ENCODE assay signal across 8 cellular contexts in genomic region chr6:24720604-24721460, GRCh38. TPM values are rescaled to one million over a fixed set of nuclear protein-coding genes. Genes with fewer than 3 reads are reported as not detected.
DNase-seq lines count a peak whose midpoint lies in the region; ATAC-seq and TF ChIP-seq lines count a peak whose summit lies in the region.

No MANE protein-coding gene starts in this region.

- peaks cover 26 to 34% (median 34%) of the 10 kb centered on the region in 3 donors for H3K27me3 Mint-ChIP-seq in immature natural killer cell (ENCODE audit: low read depth in 3 of 3)

- H3K36me3 Mint-ChIP-seq in immature natural killer cell: peaks cover 7 to 11% (median 7%) of the 10 kb centered on the region in 3 donors

- H3K4me3 Mint-ChIP-seq in immature natural killer cell: peak overlapping the region; percentile 94 to 100 (median 96)

- peak overlapping the region; percentile 97 for H3K4me3 ChIP-seq in smooth muscle cell

- peaks cover 3% of the 10 kb centered on the region for H3F3A ChIP-seq in smooth muscle cell (ENCODE audit: low read depth)

- TF ChIP-seq CTCF in AG09319 (IDR thresholded peaks at IDR 0.05; ENCODE audit: low read depth, low read length) (no peak), smooth muscle cell (IDR thresholded peaks at IDR 0.05; ENCODE audit: borderline replicate concordance, insufficient read depth, poor library complexity, severe bottlenecking) (no peak)

- peak overlapping the region; percentile 90 for H3K4me2 ChIP-seq in smooth muscle cell

- under 1% methylated on average over 58 of the region's 60 CpGs for WGBS in smooth muscle cell (ENCODE audit: low lambda C conversion rate)

- H4K20me1 ChIP-seq in smooth muscle cell (ENCODE audit: low read depth): peaks cover 40% of the 10 kb centered on the region

- H3K4me1 Mint-ChIP-seq in immature natural killer cell: peaks cover 47 to 59% of the 10 kb centered on the region in 2 donors

- peak overlapping the region; percentile 100 for H3K9ac ChIP-seq in smooth muscle cell (ENCODE audit: low read depth)

- H3K9me3 ChIP-seq in smooth muscle cell (replicated peaks; ENCODE audit: low read depth): no peaks in the 10 kb centered on the region

- H3K27me3 ChIP-seq in smooth muscle cell (ENCODE audit: low read depth): no peaks in the 10 kb centered on the region

- H3K4me1 ChIP-seq in smooth muscle cell (ENCODE audit: low read depth): peaks cover 21% of the 10 kb centered on the region

- peak overlapping the region; percentile 78 for H2AFZ ChIP-seq in smooth muscle cell (ENCODE audit: low read depth)

- ATAC-seq in GM19025 (IDR thresholded peaks at IDR 0.05; ENCODE audit: low read depth, unreplicated experiment): peak; percentile 85
- ATAC-seq in HG03280 (IDR thresholded peaks at IDR 0.05; ENCODE audit: unreplicated experiment): peak; percentile 83

- peaks cover 0 to 2% (median 0%) of the 10 kb centered on the region in 6 donors for H3K9me3 Mint-ChIP-seq in immature natural killer cell

- peak overlapping the region; percentile 95 to 100 (median 98) for H3K27ac Mint-ChIP-seq in immature natural killer cell

- peaks cover 4% of the 10 kb centered on the region for H3K36me3 ChIP-seq in smooth muscle cell (ENCODE audit: low read depth)

- peak overlapping the region; percentile 89 for H3K27ac ChIP-seq in smooth muscle cell (ENCODE audit: low read depth)

- H3K79me2 ChIP-seq in smooth muscle cell (ENCODE audit: low read depth): peaks cover 47% of the 10 kb centered on the region

- DNase-seq in AG09319 (ENCODE audit: extremely low read depth, low read depth) (peak; percentile 100), NCI-H345 (lab: John Stamatoyannopoulos, UW) (peak; percentile 100), immature natural killer cell (peak; percentile 100), smooth muscle cell (lab: John Stamatoyannopoulos, UW; ENCODE audit: unreplicated experiment) (peak; percentile 95)
- peak; percentile 99 for DNase-seq in activated CD4-positive, CD25-positive, alpha-beta regulatory T cell (lab: John Stamatoyannopoulos, UW)
- DNase-seq in central memory CD4-positive, alpha-beta T cell: peak; percentile 100

RNA-seq across cellular contexts. Expression of gene C6orf62, which starts 1.9 kb away (rescaled TPM):
- polyA plus RNA-seq in immature natural killer cell (100 to 1,000 TPM in 1 of 3 donors, 10 to 100 TPM in 2; 63.0 to 140 (median 96.4) TPM), smooth muscle cell (32.4 and 33.1 TPM in 2 replicates)
- 61.4 and 79.1 TPM in 2 replicates for total RNA-seq in smooth muscle cell

RNA-seq across cellular contexts. Expression of gene GMNN, which starts 53.9 kb away (rescaled TPM):
- polyA plus RNA-seq in immature natural killer cell (1 to 10 TPM; 5.1 to 9.6 (median 5.2) TPM), smooth muscle cell (36.7 and 46.4 TPM in 2 replicates)
- 31.8 and 42.5 TPM in 2 replicates for total RNA-seq in smooth muscle cell

RNA-seq across cellular contexts. Expression of gene ACOT13, which starts 54.0 kb away (rescaled TPM):
- polyA plus RNA-seq in immature natural killer cell (10 to 100 TPM in 2 of 3 donors, 1 to 10 TPM in 1; 6.2 to 17.1 (median 16.5) TPM), smooth muscle cell (35.2 and 43.7 TPM in 2 replicates)
- total RNA-seq in smooth muscle cell: 7.3 and 14.0 TPM in 2 replicates

RNA-seq across cellular contexts. Expression of gene TDP2, which starts 54.1 kb away (rescaled TPM):
- polyA plus RNA-seq in immature natural killer cell: 10 to 100 TPM; 40.6 to 49.7 (median 46.5) TPM
- 13.0 and 27.9 TPM in 2 replicates for total RNA-seq in smooth muscle cell
- 15.9 and 16.2 TPM in 2 replicates for polyA plus RNA-seq in smooth muscle cell

Comparison
In these comparisons a context has a peak if more than half of its experiments do, and no peak if none do; other contexts are left out.
1. Peak in every context shown above with its lines: DNase-seq, ATAC-seq, H3K4me3 ChIP-seq and H3K27ac ChIP-seq.